ENCODE assay signal across 15 cellular contexts in the genomic region with DNA sequence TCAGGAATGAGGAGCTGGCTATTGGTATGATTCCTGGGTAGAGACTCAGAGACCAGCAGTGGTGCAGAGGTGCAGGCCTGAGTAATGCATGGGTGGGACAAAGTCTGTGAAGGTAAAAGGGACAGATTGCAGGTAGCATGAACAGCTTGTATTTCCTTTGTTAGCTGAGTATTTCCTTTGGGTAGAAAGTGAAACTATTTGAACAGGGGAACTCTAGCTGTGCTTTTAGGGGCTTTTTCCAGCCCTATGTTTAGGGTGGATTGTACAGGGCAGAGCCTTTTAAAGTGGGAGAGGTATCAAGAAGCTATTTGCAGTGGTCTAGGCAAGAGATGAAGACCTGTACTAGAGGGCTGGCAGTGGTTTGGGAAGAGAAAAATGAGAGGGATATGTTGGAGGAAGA.
DNase-seq lines count a peak whose midpoint lies in the region; ATAC-seq and TF ChIP-seq lines count a peak whose summit lies in the region.
"Had no signal": no experiment of that assay in that cellular context is flagged by ENCODE, and none has a peak within 500 bp of the region (broad histone marks: within the 10 kb centered on the region; RNA-seq: fewer than 3 reads in every experiment).

No MANE protein-coding gene starts in this region.

- TF ChIP-seq POLR2A in erythroblast (IDR thresholded peaks at IDR 0.05; ENCODE audit: low read length): no peak

- peak; percentile 90 for ATAC-seq in GM19025 (IDR thresholded peaks at IDR 0.05; ENCODE audit: low read depth, unreplicated experiment)
- ATAC-seq in HG02588 (IDR thresholded peaks at IDR 0.05; ENCODE audit: unreplicated experiment): peak; percentile 82
- ATAC-seq in HG03159 (IDR thresholded peaks at IDR 0.05; ENCODE audit: unreplicated experiment): peak; percentile 84
- ATAC-seq: activated CD8-positive, alpha-beta memory T cell treated with anti-CD3 and anti-CD28 coated beads, Interleukin-2, amount 10 ng/mL, durations not matched to agents 7 days and 5 days; foreskin keratinocyte had no signal

- TF ChIP-seq CTCF in GM12864 (IDR thresholded peaks at IDR 0.05; ENCODE audit: low read depth, low read length, missing control alignments): no peak

- DNase-seq in GM12864 (ENCODE audit: low read depth) (peak; percentile 3), erythroblast (lab: John Stamatoyannopoulos, UW) (no peak), SW 1271 (lab: John Stamatoyannopoulos, UW) (no peak)
- no peak for DNase-seq in stimulated activated naive CD4-positive, alpha-beta T cell (lab: John Stamatoyannopoulos, UW)
- DNase-seq in stimulated activated naive CD4-positive, alpha-beta T cell treated with Interleukin-2 at 50 U/mL for 16 hours (lab: John Stamatoyannopoulos, UW): no peak
- DNase-seq: activated CD8-positive, alpha-beta memory T cell treated with anti-CD3 and anti-CD28 coated beads, Interleukin-2, amount 10 ng/mL, durations not matched to agents 7 days and 5 days; activated naive CD4-positive, alpha-beta T cell treated with anti-CD3 and anti-CD28 coated beads for 36 hours; CD4-positive, CD25-positive, alpha-beta regulatory T cell; effector CD4-positive, alpha-beta T cell; foreskin keratinocyte; NCI-H1417 had no signal

- no peak overlapping the region for H3K4me3 ChIP-seq in GM12864 (ENCODE audit: low read depth, low read length)
- H3K4me3 ChIP-seq: skin epidermis had no signal
